In genomic region chr15:88681610-88682221, GRCh38 we compare ENCODE assay signal across 1 cellular context.
TF ChIP-seq lines count a peak whose summit lies in the region.

No MANE protein-coding gene starts in this region.

TF ChIP-seq in GM23338, 12 proteins besides CTCF, POLR2A, EP300 and RAD21 (continued from another document):
- TF ChIP-seq REST (IDR thresholded peaks at IDR 0.05; ENCODE audit: unreplicated experiment), result no peak
- no peak for TF ChIP-seq ZNF331 (CRISPR knock-in tag; IDR thresholded peaks at IDR 0.05; ENCODE audit: low read depth)
